8 cellular contexts compared by ENCODE assay signal in the genomic region with DNA sequence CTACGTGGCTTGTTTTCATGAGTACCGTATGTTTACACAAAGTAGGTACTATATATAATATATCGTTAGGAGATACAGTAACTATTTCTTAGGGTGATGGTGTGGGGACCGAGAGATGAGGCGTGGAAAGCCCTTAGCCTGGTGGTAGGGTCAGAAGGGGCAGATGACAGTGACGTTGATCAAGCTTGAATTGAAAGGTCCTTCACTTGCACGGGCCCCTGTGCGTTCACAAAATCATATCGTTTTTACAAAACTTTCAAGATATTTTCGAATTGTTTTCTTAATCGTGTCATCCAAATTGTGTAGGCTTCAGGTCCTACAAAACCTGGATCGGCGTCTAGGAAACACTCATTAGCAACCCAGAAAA. TPM values are rescaled to one million over a fixed set of nuclear protein-coding genes. Genes with fewer than 3 reads are reported as not detected.
DNase-seq lines count a peak whose midpoint lies in the region; ATAC-seq and TF ChIP-seq lines count a peak whose summit lies in the region.

No MANE protein-coding gene starts in this region.

- peaks cover 45% of the 10 kb centered on the region for H3K4me1 Mint-ChIP-seq in activated T-cell treated with anti-CD3 and anti-CD28 coated beads, Interleukin-2, amount 50 U/mL, for 24 hours (ENCODE audit: low read depth)
- H3K4me1 Mint-ChIP-seq in type B pancreatic cell (ENCODE audit: unreplicated experiment), result peaks cover 24% of the 10 kb centered on the region

- no peak for TF ChIP-seq POLR2A in body of pancreas (IDR thresholded peaks at IDR 0.05)
- TF ChIP-seq POLR2A in right lobe of liver (IDR thresholded peaks at IDR 0.05), result no peak

- TF ChIP-seq CTCF in body of pancreas (IDR thresholded peaks at IDR 0.05) (no peak), right lobe of liver (IDR thresholded peaks at IDR 0.05) (no peak), type B pancreatic cell (conservative IDR thresholded peaks at IDR 0.05) (no peak)

- DNase-seq in activated T-cell treated with anti-CD3 and anti-CD28 coated beads, Interleukin-2, amount 50 U/mL, for 24 hours, result no peak
- no peak for DNase-seq in activated T-cell treated with anti-CD3 and anti-CD28 coated beads for 4 hours
- no peak for DNase-seq in body of pancreas
- no peak for DNase-seq in right lobe of liver
- no peak for DNase-seq in type B pancreatic cell (ENCODE audit: extremely low spot score, unreplicated experiment)
- no peak for DNase-seq in NOMO-1 treated with DMSO at 0.1 percent for 48 hours (lab: John Stamatoyannopoulos, UW; ENCODE audit: unreplicated experiment)
- no peak for DNase-seq in GM19238 (ENCODE audit: insufficient read length, low spot score)

- H3K9me3 Mint-ChIP-seq in activated T-cell treated with anti-CD3 and anti-CD28 coated beads, Interleukin-2, amount 50 U/mL, for 24 hours, result peaks cover 5% of the 10 kb centered on the region
- peaks cover 4% of the 10 kb centered on the region for H3K9me3 Mint-ChIP-seq in type B pancreatic cell

- peak overlapping the region; percentile 80 for H3K4me3 Mint-ChIP-seq in activated T-cell treated with anti-CD3 and anti-CD28 coated beads, Interleukin-2, amount 50 U/mL, for 24 hours
- peak overlapping the region; percentile 88 for H3K4me3 Mint-ChIP-seq in type B pancreatic cell

- peaks cover 31% of the 10 kb centered on the region for H3K4me1 ChIP-seq in body of pancreas
- H3K4me1 ChIP-seq in right lobe of liver, result peaks cover 0 to 18% (median 6%) of the 10 kb centered on the region in 4 donors

- 34 to 40% methylated on average over 13 of the region's 13 CpGs for WGBS in body of pancreas, 2 donors
- 37% methylated on average over 13 of the region's 13 CpGs for WGBS in right lobe of liver (ENCODE audit: insufficient coverage, low coverage, low lambda C conversion rate, missing lambda C conversion rate)

- H3K27ac ChIP-seq in body of pancreas (peak overlapping the region; percentile 94 to 99 (median 96)), right lobe of liver (peak overlapping the region; percentile 77 to 97 (median 92))

- H3K27me3 Mint-ChIP-seq in activated T-cell treated with anti-CD3 and anti-CD28 coated beads, Interleukin-2, amount 50 U/mL, for 24 hours, result no peaks in the 10 kb centered on the region
- H3K27me3 Mint-ChIP-seq in type B pancreatic cell, result no peaks in the 10 kb centered on the region

- H3K27me3 ChIP-seq in body of pancreas, result no peaks in the 10 kb centered on the region
- no peaks in the 10 kb centered on the region for H3K27me3 ChIP-seq in right lobe of liver

- H3K36me3 Mint-ChIP-seq in activated T-cell treated with anti-CD3 and anti-CD28 coated beads, Interleukin-2, amount 50 U/mL, for 24 hours (ENCODE audit: low read depth), result peaks cover 18% of the 10 kb centered on the region
- peaks cover 6% of the 10 kb centered on the region for H3K36me3 Mint-ChIP-seq in type B pancreatic cell

- H3K4me3 ChIP-seq in body of pancreas, result peak overlapping the region in 1 of 2 donors; percentile 64
- H3K4me3 ChIP-seq in right lobe of liver, result peak overlapping the region; percentile 66 to 95 (median 76)

- H3K36me3 ChIP-seq in body of pancreas (replicated peaks in 1 of 2; ENCODE audit: insufficient read depth in 1 of 2, low read depth in 2 of 2) (no peaks in the 10 kb centered on the region), right lobe of liver (no peaks in the 10 kb centered on the region)

- H3K9me3 ChIP-seq in body of pancreas (no peaks in the 10 kb centered on the region), right lobe of liver (no peaks in the 10 kb centered on the region)

- intact Hi-C loops in body of pancreas (cut with DNase I), result no loop called here
- intact Hi-C loops in right lobe of liver (cut with DNase I), result no loop called here

- H3K27ac Mint-ChIP-seq in activated T-cell treated with anti-CD3 and anti-CD28 coated beads, Interleukin-2, amount 50 U/mL, for 24 hours, result peak overlapping the region; percentile 67
- peak overlapping the region; percentile 93 for H3K27ac Mint-ChIP-seq in type B pancreatic cell

- ATAC-seq in body of pancreas, result no peak
- ATAC-seq in right lobe of liver, result peak in 1 of 4 donors; percentile 3
- no peak for ATAC-seq in HG02884 (IDR thresholded peaks at IDR 0.05; ENCODE audit: unreplicated experiment)

RNA-seq across cellular contexts. Expression of gene SOS2, which starts 0.9 kb away (rescaled TPM):
- 10 to 100 TPM; 20.5 to 26.4 TPM for total RNA-seq in body of pancreas
- 10 to 100 TPM in 3 of 6 experiments, 1 to 10 TPM in 3; 9.0 to 12.4 (median 10.3) TPM for total RNA-seq in right lobe of liver
- total RNA-seq in type B pancreatic cell (ENCODE audit: low replicate concordance), result 28.9 and 34.6 TPM in 2 replicates
